Comparison of ENCODE assay signal across 2 cellular contexts in genomic region chr22:37386441-37386840, GRCh38.
A peak's percentile ranks its signal among the peaks of the same experiment; 100 is the strongest.
TF ChIP-seq lines count a peak whose summit lies in the region.

No MANE protein-coding gene starts in this region.

TF ChIP-seq in IMR-90, 13 proteins besides CTCF, POLR2A, EP300 and RAD21:
- TF ChIP-seq SMC3 (IDR thresholded peaks at IDR 0.05; ENCODE audit: low read depth, low read length) (no peak), FOS (IDR thresholded peaks at IDR 0.05; ENCODE audit: low read depth, low read length) (no peak), RCOR1 (IDR thresholded peaks at IDR 0.05; ENCODE audit: insufficient replicate concordance, low read length) (no peak), MXI1 (IDR thresholded peaks at IDR 0.05; ENCODE audit: borderline replicate concordance, low read depth, low read length) (no peak), RFX5 (IDR thresholded peaks at IDR 0.05; ENCODE audit: low read depth, low read length) (no peak), BHLHE40 (IDR thresholded peaks at IDR 0.05; ENCODE audit: low read depth, low read length) (no peak), MAFK (IDR thresholded peaks at IDR 0.05; ENCODE audit: low read depth, low read length) (no peak), NFE2L2 (IDR thresholded peaks at IDR 0.05; ENCODE audit: low read depth, low read length) (no peak), CEBPB (IDR thresholded peaks at IDR 0.05; ENCODE audit: low read depth, low read length) (no peak), CHD1 (IDR thresholded peaks at IDR 0.05; ENCODE audit: low read depth, low read length) (no peak)
TF ChIP-seq in IMR-90: peak in this region for 0.

TF ChIP-seq in K562, 482 proteins besides CTCF, POLR2A, EP300 and RAD21:
- 0 out of 2 replicates have a peak, but pooled peaks have one; percentile 24 for TF ChIP-seq TFAP4 (CRISPR knock-in tag; IDR thresholded peaks at IDR 0.05; ENCODE audit: borderline replicate concordance)
- no peak for TF ChIP-seq ZNF695 (CRISPR knock-in tag; IDR thresholded peaks at IDR 0.05)
- TF ChIP-seq THAP12 (CRISPR knock-in tag; IDR thresholded peaks at IDR 0.05): no peak
- no peak for TF ChIP-seq ZNF740 (CRISPR knock-in tag; IDR thresholded peaks at IDR 0.05)
- TF ChIP-seq ZNF740 (tag; IDR thresholded peaks at IDR 0.05): no peak
- TF ChIP-seq NCOA6 (IDR thresholded peaks at IDR 0.05): no peak
